1 cellular context compared by ENCODE assay signal in the genomic region with DNA sequence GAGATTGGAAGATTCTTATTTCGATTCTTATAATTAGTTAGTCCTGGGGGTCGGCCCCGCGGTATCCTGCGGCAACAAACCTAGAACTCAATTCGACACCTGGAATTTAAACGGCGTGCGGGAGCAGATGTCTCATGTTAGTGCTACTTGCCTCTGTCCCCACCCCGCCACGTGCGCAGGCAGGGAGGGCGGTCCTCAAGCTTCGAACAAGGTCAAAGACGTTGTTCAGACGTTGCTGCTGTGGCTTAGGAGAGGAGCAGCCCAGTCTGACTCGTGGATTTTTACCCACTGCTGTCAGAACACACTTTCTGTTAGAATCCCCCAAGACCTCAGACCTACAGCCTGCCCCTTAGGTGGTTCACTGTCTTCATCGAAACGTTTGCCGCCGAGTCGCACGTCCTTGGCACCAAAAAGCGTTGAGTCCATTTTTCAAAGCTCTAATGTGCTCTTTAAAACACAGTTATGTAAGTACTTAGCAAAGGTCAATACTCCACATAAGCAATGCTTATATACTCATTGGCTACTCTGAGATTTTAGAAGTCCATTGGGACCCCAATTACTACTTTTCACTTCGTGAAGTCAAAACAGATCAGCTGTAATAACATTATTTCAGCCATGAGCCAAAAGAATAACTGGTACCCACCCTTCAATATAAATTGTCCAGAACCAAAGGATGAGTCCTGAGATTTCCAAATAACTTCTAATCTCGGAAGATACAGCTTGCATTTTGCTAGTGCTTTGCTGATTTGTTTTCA.
TF ChIP-seq lines count a peak whose summit lies in the region.

No MANE protein-coding gene starts in this region.

TF ChIP-seq in WTC11, 78 proteins besides CTCF, POLR2A, EP300 and RAD21 (continued from another document):
- TF ChIP-seq, protein P1, sequence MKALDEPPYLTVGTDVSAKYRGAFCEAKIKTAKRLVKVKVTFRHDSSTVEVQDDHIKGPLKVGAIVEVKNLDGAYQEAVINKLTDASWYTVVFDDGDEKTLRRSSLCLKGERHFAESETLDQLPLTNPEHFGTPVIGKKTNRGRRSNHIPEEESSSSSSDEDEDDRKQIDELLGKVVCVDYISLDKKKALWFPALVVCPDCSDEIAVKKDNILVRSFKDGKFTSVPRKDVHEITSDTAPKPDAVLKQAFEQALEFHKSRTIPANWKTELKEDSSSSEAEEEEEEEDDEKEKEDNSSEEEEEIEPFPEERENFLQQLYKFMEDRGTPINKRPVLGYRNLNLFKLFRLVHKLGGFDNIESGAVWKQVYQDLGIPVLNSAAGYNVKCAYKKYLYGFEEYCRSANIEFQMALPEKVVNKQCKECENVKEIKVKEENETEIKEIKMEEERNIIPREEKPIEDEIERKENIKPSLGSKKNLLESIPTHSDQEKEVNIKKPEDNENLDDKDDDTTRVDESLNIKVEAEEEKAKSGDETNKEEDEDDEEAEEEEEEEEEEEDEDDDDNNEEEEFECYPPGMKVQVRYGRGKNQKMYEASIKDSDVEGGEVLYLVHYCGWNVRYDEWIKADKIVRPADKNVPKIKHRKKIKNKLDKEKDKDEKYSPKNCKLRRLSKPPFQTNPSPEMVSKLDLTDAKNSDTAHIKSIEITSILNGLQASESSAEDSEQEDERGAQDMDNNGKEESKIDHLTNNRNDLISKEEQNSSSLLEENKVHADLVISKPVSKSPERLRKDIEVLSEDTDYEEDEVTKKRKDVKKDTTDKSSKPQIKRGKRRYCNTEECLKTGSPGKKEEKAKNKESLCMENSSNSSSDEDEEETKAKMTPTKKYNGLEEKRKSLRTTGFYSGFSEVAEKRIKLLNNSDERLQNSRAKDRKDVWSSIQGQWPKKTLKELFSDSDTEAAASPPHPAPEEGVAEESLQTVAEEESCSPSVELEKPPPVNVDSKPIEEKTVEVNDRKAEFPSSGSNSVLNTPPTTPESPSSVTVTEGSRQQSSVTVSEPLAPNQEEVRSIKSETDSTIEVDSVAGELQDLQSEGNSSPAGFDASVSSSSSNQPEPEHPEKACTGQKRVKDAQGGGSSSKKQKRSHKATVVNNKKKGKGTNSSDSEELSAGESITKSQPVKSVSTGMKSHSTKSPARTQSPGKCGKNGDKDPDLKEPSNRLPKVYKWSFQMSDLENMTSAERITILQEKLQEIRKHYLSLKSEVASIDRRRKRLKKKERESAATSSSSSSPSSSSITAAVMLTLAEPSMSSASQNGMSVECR (CRISPR knock-in tag; IDR thresholded peaks at IDR 0.05; ENCODE audit: borderline replicate concordance), result 0 out of 2 replicates have a peak, but pooled peaks have one; percentile 61
- TF ChIP-seq E2F5 (CRISPR knock-in tag; IDR thresholded peaks at IDR 0.05), result 0 out of 2 replicates have a peak, but pooled peaks have one; percentile 8
- no peak for TF ChIP-seq IRF2 (CRISPR knock-in tag; IDR thresholded peaks at IDR 0.05; ENCODE audit: borderline replicate concordance, low read depth)
- TF ChIP-seq ZNF532 (CRISPR knock-in tag; IDR thresholded peaks at IDR 0.05; ENCODE audit: borderline replicate concordance), result peak; percentile 80; the same call in 1 of the 2 replicates
- 0 out of 2 replicates have a peak, but pooled peaks have one; percentile 3 for TF ChIP-seq CREB1 (CRISPR knock-in tag; IDR thresholded peaks at IDR 0.05)
- TF ChIP-seq, protein P2, sequence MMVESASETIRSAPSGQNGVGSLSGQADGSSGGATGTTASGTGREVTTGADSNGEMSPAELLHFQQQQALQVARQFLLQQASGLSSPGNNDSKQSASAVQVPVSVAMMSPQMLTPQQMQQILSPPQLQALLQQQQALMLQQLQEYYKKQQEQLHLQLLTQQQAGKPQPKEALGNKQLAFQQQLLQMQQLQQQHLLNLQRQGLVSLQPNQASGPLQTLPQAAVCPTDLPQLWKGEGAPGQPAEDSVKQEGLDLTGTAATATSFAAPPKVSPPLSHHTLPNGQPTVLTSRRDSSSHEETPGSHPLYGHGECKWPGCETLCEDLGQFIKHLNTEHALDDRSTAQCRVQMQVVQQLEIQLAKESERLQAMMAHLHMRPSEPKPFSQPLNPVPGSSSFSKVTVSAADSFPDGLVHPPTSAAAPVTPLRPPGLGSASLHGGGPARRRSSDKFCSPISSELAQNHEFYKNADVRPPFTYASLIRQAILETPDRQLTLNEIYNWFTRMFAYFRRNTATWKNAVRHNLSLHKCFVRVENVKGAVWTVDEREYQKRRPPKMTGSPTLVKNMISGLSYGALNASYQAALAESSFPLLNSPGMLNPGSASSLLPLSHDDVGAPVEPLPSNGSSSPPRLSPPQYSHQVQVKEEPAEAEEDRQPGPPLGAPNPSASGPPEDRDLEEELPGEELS (CRISPR knock-in tag; IDR thresholded peaks at IDR 0.05), result peak; percentile 37; the same call in 1 of the 2 replicates
- TF ChIP-seq MAX (CRISPR knock-in tag; IDR thresholded peaks at IDR 0.05), result peak; percentile 99
- TF ChIP-seq ESRRA (CRISPR knock-in tag; IDR thresholded peaks at IDR 0.05; ENCODE audit: borderline replicate concordance), result peak; percentile 54; the same call in 1 of the 2 replicates
- 0 out of 2 replicates have a peak, but pooled peaks have one; percentile 16 for TF ChIP-seq NFE2L1 (CRISPR knock-in tag; IDR thresholded peaks at IDR 0.05)
TF ChIP-seq in WTC11: peak in this region for 16.
